Comparison of ENCODE assay signal across 13 cellular contexts in the genomic region with DNA sequence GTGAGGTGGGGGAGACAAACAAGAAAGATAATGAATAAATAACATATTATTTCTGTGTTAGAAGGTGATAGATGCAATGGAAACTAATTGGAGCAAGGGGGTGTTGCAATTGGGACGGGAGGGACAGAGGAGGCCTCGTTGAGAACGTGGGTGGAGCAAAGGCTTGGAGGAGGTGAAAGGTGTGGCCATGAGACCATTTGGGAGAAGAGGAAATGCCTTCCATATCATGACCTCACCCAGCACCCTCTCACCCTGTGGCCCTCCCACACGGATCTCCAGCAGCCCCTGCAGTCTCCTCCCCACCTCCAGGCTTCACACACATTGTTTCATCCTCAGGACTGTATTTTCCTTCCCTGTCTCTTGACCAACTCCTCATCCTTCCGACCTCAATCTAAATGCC.
DNase-seq lines count a peak whose midpoint lies in the region; ATAC-seq and TF ChIP-seq lines count a peak whose summit lies in the region.
"Had no signal": no experiment of that assay in that cellular context is flagged by ENCODE, and none has a peak within 500 bp of the region (broad histone marks: within the 10 kb centered on the region; RNA-seq: fewer than 3 reads in every experiment).

No MANE protein-coding gene starts in this region.

- H3K27ac ChIP-seq in HEK293 (ENCODE audit: extremely low read depth, low read depth, low read length): no peak overlapping the region
- peak overlapping the region; percentile 82 for H3K27ac ChIP-seq in SJSA1
- peak overlapping the region; percentile 33 for H3K27ac ChIP-seq in skeletal muscle tissue (ENCODE audit: low read depth, low read length)
- H3K27ac ChIP-seq: cardiac muscle cell had no signal

- no peak overlapping the region for H3K9ac ChIP-seq in skeletal muscle tissue (ENCODE audit: low read depth in 1 of 3, low read length in 3 of 3)

- peak; percentile 67 to 83 for DNase-seq in SJSA1 (ENCODE audit: low read depth in 1 of 2, low spot score in 2 of 2)
- peak; percentile 23 for DNase-seq in iPS-NIHi11 (ENCODE audit: low spot score)
- no peak for DNase-seq in hypothalamus (lab: John Stamatoyannopoulos, UW)
- DNase-seq in anterior cingulate cortex (lab: John Stamatoyannopoulos, UW): no peak
- DNase-seq: activated CD4-positive, alpha-beta T cell treated with anti-CD3 and anti-CD28 coated beads for 1 hour; DMS 273 treated with DMSO at 0.1 percent for 48 hours; NCI-H748 treated with DMSO at 0.1 percent for 48 hours had no signal

- CTCF ChIA-PET in HEK293 (lab: Yijun Ruan, JAX): interaction anchor here (0.6 to 0.7 kb wide), 2 partner anchors 257 to 261 kb away, joined by 3 read pairs; no protein-coding TSS in a partner anchor

- ATAC-seq in HG02981 (IDR thresholded peaks at IDR 0.05; ENCODE audit: unreplicated experiment): no peak
- no peak for ATAC-seq in GM18861 (IDR thresholded peaks at IDR 0.05; ENCODE audit: unreplicated experiment)

- H3K9me3 ChIP-seq in HEK293 (ENCODE audit: control insufficient read depth, insufficient read depth, low read depth, low read length): no peaks in the 10 kb centered on the region
- no peaks in the 10 kb centered on the region for H3K9me3 ChIP-seq in SJSA1 (replicated peaks)
- H3K9me3 ChIP-seq in skeletal muscle tissue (ENCODE audit: control insufficient read depth in 3 of 3, low read length in 3 of 3): no peaks in the 10 kb centered on the region
- H3K9me3 ChIP-seq: SK-N-SH had no signal

- H3K4me3 ChIP-seq in HEK293 (ENCODE audit: low read depth, low read length) (no peak overlapping the region), SJSA1 (no peak overlapping the region), skeletal muscle tissue (ENCODE audit: low read length in 3 of 3) (no peak overlapping the region)
- H3K4me3 ChIP-seq: cardiac muscle cell had no signal

- H3K36me3 ChIP-seq in HEK293 (ENCODE audit: control insufficient read depth in 2 of 2, insufficient read depth in 1 of 2, low read length in 2 of 2) (no peaks in the 10 kb centered on the region), SJSA1 (no peaks in the 10 kb centered on the region), skeletal muscle tissue (ENCODE audit: control insufficient read depth in 3 of 3, insufficient read depth in 3 of 3, low read length in 3 of 3) (no peaks in the 10 kb centered on the region)
- H3K36me3 ChIP-seq: cardiac muscle cell had no signal

- H3K27me3 ChIP-seq in SJSA1 (replicated peaks) (no peaks in the 10 kb centered on the region), skeletal muscle tissue (ENCODE audit: control insufficient read depth in 3 of 3, insufficient read depth in 3 of 3, low read length in 3 of 3) (no peaks in the 10 kb centered on the region)
- H3K27me3 ChIP-seq: cardiac muscle cell had no signal

- no peak for TF ChIP-seq CTCF in HEK293 (tag by site-specific recombination; IDR thresholded peaks at IDR 0.05)

- H3K4me1 ChIP-seq in HEK293 (ENCODE audit: control insufficient read depth, insufficient read depth, low read length): peaks cover 31% of the 10 kb centered on the region
- peaks cover 72% of the 10 kb centered on the region for H3K4me1 ChIP-seq in SJSA1 (replicated peaks)
- peaks cover 19 to 26% (median 21%) of the 10 kb centered on the region in 3 donors for H3K4me1 ChIP-seq in skeletal muscle tissue (ENCODE audit: control insufficient read depth in 3 of 3, insufficient read depth in 3 of 3, low read length in 3 of 3)

- POLR2A ChIA-PET in HEK293 (lab: Yijun Ruan, JAX): no interaction called here

TF ChIP-seq in HEK293, 187 proteins besides CTCF, POLR2A, EP300 and RAD21 (continues in another document):
- TF ChIP-seq, protein P1, sequence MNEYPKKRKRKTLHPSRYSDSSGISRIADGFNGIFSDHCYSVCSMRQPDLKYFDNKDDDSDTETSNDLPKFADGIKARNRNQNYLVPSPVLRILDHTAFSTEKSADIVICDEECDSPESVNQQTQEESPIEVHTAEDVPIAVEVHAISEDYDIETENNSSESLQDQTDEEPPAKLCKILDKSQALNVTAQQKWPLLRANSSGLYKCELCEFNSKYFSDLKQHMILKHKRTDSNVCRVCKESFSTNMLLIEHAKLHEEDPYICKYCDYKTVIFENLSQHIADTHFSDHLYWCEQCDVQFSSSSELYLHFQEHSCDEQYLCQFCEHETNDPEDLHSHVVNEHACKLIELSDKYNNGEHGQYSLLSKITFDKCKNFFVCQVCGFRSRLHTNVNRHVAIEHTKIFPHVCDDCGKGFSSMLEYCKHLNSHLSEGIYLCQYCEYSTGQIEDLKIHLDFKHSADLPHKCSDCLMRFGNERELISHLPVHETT (tag by site-specific recombination; IDR thresholded peaks at IDR 0.05): no peak
- TF ChIP-seq ZNF169 (tag by site-specific recombination; IDR thresholded peaks at IDR 0.05): no peak
- TF ChIP-seq, protein P2, sequence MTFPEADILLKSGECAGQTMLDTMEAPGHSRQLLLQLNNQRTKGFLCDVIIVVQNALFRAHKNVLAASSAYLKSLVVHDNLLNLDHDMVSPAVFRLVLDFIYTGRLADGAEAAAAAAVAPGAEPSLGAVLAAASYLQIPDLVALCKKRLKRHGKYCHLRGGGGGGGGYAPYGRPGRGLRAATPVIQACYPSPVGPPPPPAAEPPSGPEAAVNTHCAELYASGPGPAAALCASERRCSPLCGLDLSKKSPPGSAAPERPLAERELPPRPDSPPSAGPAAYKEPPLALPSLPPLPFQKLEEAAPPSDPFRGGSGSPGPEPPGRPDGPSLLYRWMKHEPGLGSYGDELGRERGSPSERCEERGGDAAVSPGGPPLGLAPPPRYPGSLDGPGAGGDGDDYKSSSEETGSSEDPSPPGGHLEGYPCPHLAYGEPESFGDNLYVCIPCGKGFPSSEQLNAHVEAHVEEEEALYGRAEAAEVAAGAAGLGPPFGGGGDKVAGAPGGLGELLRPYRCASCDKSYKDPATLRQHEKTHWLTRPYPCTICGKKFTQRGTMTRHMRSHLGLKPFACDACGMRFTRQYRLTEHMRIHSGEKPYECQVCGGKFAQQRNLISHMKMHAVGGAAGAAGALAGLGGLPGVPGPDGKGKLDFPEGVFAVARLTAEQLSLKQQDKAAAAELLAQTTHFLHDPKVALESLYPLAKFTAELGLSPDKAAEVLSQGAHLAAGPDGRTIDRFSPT (tag by site-specific recombination; IDR thresholded peaks at IDR 0.05): peak; percentile 33; the same call in 1 of the 2 replicates
- no peak for TF ChIP-seq ZNF112 (tag by site-specific recombination; IDR thresholded peaks at IDR 0.05)
- no peak for TF ChIP-seq ZNF335 (tag by site-specific recombination; conservative IDR thresholded peaks at IDR 0.05)
- TF ChIP-seq, protein P3, sequence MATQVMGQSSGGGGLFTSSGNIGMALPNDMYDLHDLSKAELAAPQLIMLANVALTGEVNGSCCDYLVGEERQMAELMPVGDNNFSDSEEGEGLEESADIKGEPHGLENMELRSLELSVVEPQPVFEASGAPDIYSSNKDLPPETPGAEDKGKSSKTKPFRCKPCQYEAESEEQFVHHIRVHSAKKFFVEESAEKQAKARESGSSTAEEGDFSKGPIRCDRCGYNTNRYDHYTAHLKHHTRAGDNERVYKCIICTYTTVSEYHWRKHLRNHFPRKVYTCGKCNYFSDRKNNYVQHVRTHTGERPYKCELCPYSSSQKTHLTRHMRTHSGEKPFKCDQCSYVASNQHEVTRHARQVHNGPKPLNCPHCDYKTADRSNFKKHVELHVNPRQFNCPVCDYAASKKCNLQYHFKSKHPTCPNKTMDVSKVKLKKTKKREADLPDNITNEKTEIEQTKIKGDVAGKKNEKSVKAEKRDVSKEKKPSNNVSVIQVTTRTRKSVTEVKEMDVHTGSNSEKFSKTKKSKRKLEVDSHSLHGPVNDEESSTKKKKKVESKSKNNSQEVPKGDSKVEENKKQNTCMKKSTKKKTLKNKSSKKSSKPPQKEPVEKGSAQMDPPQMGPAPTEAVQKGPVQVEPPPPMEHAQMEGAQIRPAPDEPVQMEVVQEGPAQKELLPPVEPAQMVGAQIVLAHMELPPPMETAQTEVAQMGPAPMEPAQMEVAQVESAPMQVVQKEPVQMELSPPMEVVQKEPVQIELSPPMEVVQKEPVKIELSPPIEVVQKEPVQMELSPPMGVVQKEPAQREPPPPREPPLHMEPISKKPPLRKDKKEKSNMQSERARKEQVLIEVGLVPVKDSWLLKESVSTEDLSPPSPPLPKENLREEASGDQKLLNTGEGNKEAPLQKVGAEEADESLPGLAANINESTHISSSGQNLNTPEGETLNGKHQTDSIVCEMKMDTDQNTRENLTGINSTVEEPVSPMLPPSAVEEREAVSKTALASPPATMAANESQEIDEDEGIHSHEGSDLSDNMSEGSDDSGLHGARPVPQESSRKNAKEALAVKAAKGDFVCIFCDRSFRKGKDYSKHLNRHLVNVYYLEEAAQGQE (tag by site-specific recombination; IDR thresholded peaks at IDR 0.05): no peak
- TF ChIP-seq GLIS2 (tag by site-specific recombination; IDR thresholded peaks at IDR 0.05): 0 out of 2 replicates have a peak, but pooled peaks have one; percentile 43
- TF ChIP-seq, protein P4, sequence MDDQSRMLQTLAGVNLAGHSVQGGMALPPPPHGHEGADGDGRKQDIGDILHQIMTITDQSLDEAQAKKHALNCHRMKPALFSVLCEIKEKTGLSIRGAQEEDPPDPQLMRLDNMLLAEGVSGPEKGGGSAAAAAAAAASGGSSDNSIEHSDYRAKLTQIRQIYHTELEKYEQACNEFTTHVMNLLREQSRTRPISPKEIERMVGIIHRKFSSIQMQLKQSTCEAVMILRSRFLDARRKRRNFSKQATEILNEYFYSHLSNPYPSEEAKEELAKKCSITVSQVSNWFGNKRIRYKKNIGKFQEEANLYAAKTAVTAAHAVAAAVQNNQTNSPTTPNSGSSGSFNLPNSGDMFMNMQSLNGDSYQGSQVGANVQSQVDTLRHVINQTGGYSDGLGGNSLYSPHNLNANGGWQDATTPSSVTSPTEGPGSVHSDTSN (CRISPR knock-in tag; IDR thresholded peaks at IDR 0.05): no peak
- no peak for TF ChIP-seq ZNF521 (tag by site-specific recombination; IDR thresholded peaks at IDR 0.05)
- TF ChIP-seq SP7 (tag by site-specific recombination; IDR thresholded peaks at IDR 0.05): 0 out of 2 replicates have a peak, but pooled peaks have one; percentile 16
- no peak for TF ChIP-seq SETDB1 (IDR thresholded peaks at IDR 0.05; ENCODE audit: insufficient read length, low read length)
- no peak for TF ChIP-seq ZIC2 (tag by site-specific recombination; IDR thresholded peaks at IDR 0.05)
- no peak for TF ChIP-seq ZNF621 (tag by site-specific recombination; IDR thresholded peaks at IDR 0.05)
- no peak for TF ChIP-seq ZNF585B (tag by site-specific recombination; IDR thresholded peaks at IDR 0.05)
- TF ChIP-seq, protein P5, sequence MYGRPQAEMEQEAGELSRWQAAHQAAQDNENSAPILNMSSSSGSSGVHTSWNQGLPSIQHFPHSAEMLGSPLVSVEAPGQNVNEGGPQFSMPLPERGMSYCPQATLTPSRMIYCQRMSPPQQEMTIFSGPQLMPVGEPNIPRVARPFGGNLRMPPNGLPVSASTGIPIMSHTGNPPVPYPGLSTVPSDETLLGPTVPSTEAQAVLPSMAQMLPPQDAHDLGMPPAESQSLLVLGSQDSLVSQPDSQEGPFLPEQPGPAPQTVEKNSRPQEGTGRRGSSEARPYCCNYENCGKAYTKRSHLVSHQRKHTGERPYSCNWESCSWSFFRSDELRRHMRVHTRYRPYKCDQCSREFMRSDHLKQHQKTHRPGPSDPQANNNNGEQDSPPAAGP (tag by site-specific recombination; IDR thresholded peaks at IDR 0.05): peak; percentile 73

Comparison
In these comparisons a context has a peak if more than half of its experiments do, and no peak if none do; other contexts are left out.
1. DNase-seq: peak in SJSA1 (2 of 2) and iPS-NIHi11 (single experiment); none in hypothalamus (0 of 51) and anterior cingulate cortex (0 of 58).